ENCODE assay signal across 12 cellular contexts in the genomic region with DNA sequence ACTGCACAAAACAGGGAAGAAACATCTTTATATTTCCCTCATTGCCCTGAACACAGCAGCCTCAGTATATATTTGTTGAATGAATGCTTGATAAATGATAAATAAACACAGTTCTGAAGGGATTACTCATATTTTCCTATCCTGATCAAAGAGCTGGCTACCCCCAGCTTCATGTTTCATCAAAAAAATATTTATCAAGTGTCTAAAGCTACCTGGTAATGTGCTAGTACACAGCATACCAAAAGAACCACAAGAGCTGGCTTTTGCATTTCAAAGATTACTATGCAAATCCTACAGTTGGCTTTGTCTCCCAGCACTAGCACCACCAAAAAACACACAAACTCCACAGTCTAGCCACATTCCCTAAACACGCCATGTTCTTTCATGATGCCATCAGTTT.
DNase-seq lines count a peak whose midpoint lies in the region; ATAC-seq, FAIRE-seq and TF ChIP-seq lines count a peak whose summit lies in the region.
"Had no signal": no experiment of that assay in that cellular context is flagged by ENCODE, and none has a peak within 500 bp of the region (broad histone marks: within the 10 kb centered on the region; RNA-seq: fewer than 3 reads in every experiment).

No MANE protein-coding gene starts in this region.

- TF ChIP-seq EP300 in A549 (IDR thresholded peaks at IDR 0.05) (no peak), suprapubic skin (IDR thresholded peaks at IDR 0.05) (no peak)

- H3K9me3 ChIP-seq in A549 (no peaks in the 10 kb centered on the region), suprapubic skin (no peaks in the 10 kb centered on the region)
- H3K9me3 ChIP-seq: colonic mucosa, heart right ventricle had no signal

- TF ChIP-seq POLR2A in A549 (IDR thresholded peaks at IDR 0.05; ENCODE audit: low read length): no peak
- TF ChIP-seq POLR2A in suprapubic skin (IDR thresholded peaks at IDR 0.05): no peak

- H3K4me2 ChIP-seq in A549: peak overlapping the region; percentile 34

- H3K27me3 ChIP-seq in kidney epithelial cell (ENCODE audit: control insufficient read depth, insufficient read depth, low read length): no peaks in the 10 kb centered on the region
- H3K27me3 ChIP-seq in suprapubic skin: no peaks in the 10 kb centered on the region
- H3K27me3 ChIP-seq: colonic mucosa, heart right ventricle had no signal

- TF ChIP-seq RAD21 in A549 (conservative IDR thresholded peaks at IDR 0.05 in 1 of 2, IDR thresholded peaks at IDR 0.05 in 1 of 2): no peak

- 95% methylated on average over 1 of the region's 1 CpG for WGBS in A549 (ENCODE audit: missing lambda C conversion rate)
- 100% methylated on average over 1 of the region's 1 CpG for WGBS in suprapubic skin

- no peaks in the 10 kb centered on the region for H3K36me3 ChIP-seq in kidney epithelial cell (ENCODE audit: control insufficient read depth, insufficient read depth, low read length)
- H3K36me3 ChIP-seq in suprapubic skin: no peaks in the 10 kb centered on the region
- H3K36me3 ChIP-seq: colonic mucosa, heart right ventricle had no signal

- POLR2A ChIA-PET in A549 (lab: Yijun Ruan, JAX): no interaction called here

- H3K4me3 ChIP-seq in A549: no peak overlapping the region
- no peak overlapping the region for H3K4me3 ChIP-seq in kidney epithelial cell (ENCODE audit: low read depth, low read length)
- no peak overlapping the region for H3K4me3 ChIP-seq in suprapubic skin
- H3K4me3 ChIP-seq: colonic mucosa, heart right ventricle had no signal

- intact Hi-C loops in left cardiac atrium (cut with DNase I): no loop called here

- H3K4me1 ChIP-seq in A549 (peaks cover 23% of the 10 kb centered on the region), suprapubic skin (no peaks in the 10 kb centered on the region)
- H3K4me1 ChIP-seq: colonic mucosa had no signal

- FAIRE-seq in A549 (lab: Jason Lieb, UNC): no peak

- peak in 1 of 2 experiments; percentile 35 for DNase-seq in A549 (ENCODE audit: low read depth in 1 of 2, low spot score in 1 of 2)
- DNase-seq in HS-27A (ENCODE audit: low read depth): peak; percentile 55
- peak; percentile 94 for DNase-seq in astrocyte of the hippocampus (ENCODE audit: low read depth, low spot score)
- DNase-seq in kidney epithelial cell (ENCODE audit: low read depth): peak; percentile 39
- DNase-seq in UCSD-AML1 (lab: John Stamatoyannopoulos, UW; ENCODE audit: unreplicated experiment): no peak
- no peak for DNase-seq in suprapubic skin (ENCODE audit: low spot score in 2 of 2)
- DNase-seq in left cardiac atrium: no peak
- DNase-seq in stimulated activated CD4-positive, alpha-beta T cell treated with anti-CD3 and anti-CD28 coated beads, Interleukin-4, amount 100 ng/mL, for 4 hours: no peak
- DNase-seq: activated CD4-positive, alpha-beta T cell treated with anti-CD3 and anti-CD28 coated beads, Interleukin-2, amount 10 ng/mL, durations not matched to agents 24 days and 14 days; colonic mucosa; GOT3; heart right ventricle had no signal

- ATAC-seq in A549 (peak in 1 of 2 experiments; percentile 60; a peak in 3 of 6 replicates), left cardiac atrium (no peak)
- ATAC-seq: heart right ventricle had no signal

- TF ChIP-seq CTCF in A549 (IDR thresholded peaks at IDR 0.05) (no peak), kidney epithelial cell (IDR thresholded peaks at IDR 0.05; ENCODE audit: insufficient read depth, low read length, poor library complexity, severe bottlenecking) (no peak), suprapubic skin (IDR thresholded peaks at IDR 0.05) (no peak)

- CTCF ChIA-PET in A549 (lab: Yijun Ruan, JAX): no interaction called here

- H3K27ac ChIP-seq in A549: peak overlapping the region in 1 of 2 experiments; percentile 47; a peak in 3 of 6 replicates
- H3K27ac ChIP-seq in suprapubic skin: no peak overlapping the region
- H3K27ac ChIP-seq: colonic mucosa, heart right ventricle had no signal

TF ChIP-seq in A549, 52 proteins besides CTCF, POLR2A, EP300 and RAD21:
- TF ChIP-seq FOSL2 (IDR thresholded peaks at IDR 0.05) (no peak), FOSL2 (CRISPR knock-in tag; IDR thresholded peaks at IDR 0.05) (peak; percentile 28; the same call in 1 of the 2 replicates), FOXS1 (CRISPR knock-in tag; IDR thresholded peaks at IDR 0.05) (no peak)

Comparison
In these comparisons a context has a peak if more than half of its experiments do, and no peak if none do; other contexts are left out.
1. DNase-seq: peak in HS-27A (single experiment), astrocyte of the hippocampus (single experiment) and kidney epithelial cell (single experiment); none in UCSD-AML1 (single experiment), suprapubic skin (0 of 2), left cardiac atrium (single experiment) and stimulated activated CD4-positive, alpha-beta T cell treated with anti-CD3 and anti-CD28 coated beads, Interleukin-4, amount 100 ng/mL, for 4 hours (0 of 2).